In genomic region chr1:118291686-118292085, GRCh38 we compare ENCODE assay signal across 19 cellular contexts.
A peak's percentile ranks its signal among the peaks of the same experiment; 100 is the strongest.
DNase-seq lines count a peak whose midpoint lies in the region; ATAC-seq and TF ChIP-seq lines count a peak whose summit lies in the region.
"Had no signal": no experiment of that assay in that cellular context is flagged by ENCODE, and none has a peak within 500 bp of the region (broad histone marks: within the 10 kb centered on the region; RNA-seq: fewer than 3 reads in every experiment).

No MANE protein-coding gene starts in this region.

- no peaks in the 10 kb centered on the region for H3K4me1 Mint-ChIP-seq in natural killer cell treated with Interleukin-12 subunit alpha and Interleukin-12 subunit beta and Interleukin-15 and Interleukin-18, amount 100 ng/mL, for 72 hours (ENCODE audit: low read depth in 2 of 2)

- no peaks in the 10 kb centered on the region for H3K36me3 Mint-ChIP-seq in natural killer cell treated with Interleukin-12 subunit alpha and Interleukin-12 subunit beta and Interleukin-15 and Interleukin-18, amount 100 ng/mL, for 72 hours
- H3K36me3 Mint-ChIP-seq: CD8-positive, alpha-beta T cell had no signal

- no peak overlapping the region for H3K4me3 ChIP-seq in right atrium auricular region
- H3K4me3 ChIP-seq: PC-9 had no signal

- no peaks in the 10 kb centered on the region for H3K27me3 Mint-ChIP-seq in natural killer cell treated with Interleukin-12 subunit alpha and Interleukin-12 subunit beta and Interleukin-15 and Interleukin-18, amount 100 ng/mL, for 72 hours

- H3K9me3 ChIP-seq in right atrium auricular region, result no peaks in the 10 kb centered on the region

- H3K4me3 Mint-ChIP-seq in natural killer cell treated with Interleukin-12 subunit alpha and Interleukin-12 subunit beta and Interleukin-15 and Interleukin-18, amount 100 ng/mL, for 72 hours, result no peak overlapping the region
- H3K4me3 Mint-ChIP-seq: CD8-positive, alpha-beta T cell had no signal

- no peaks in the 10 kb centered on the region for H3K36me3 ChIP-seq in right atrium auricular region

- H3K27me3 ChIP-seq in right atrium auricular region, result no peaks in the 10 kb centered on the region

- H3K4me1 ChIP-seq in right atrium auricular region, result peaks cover 0 to 12% of the 10 kb centered on the region in 2 donors

- intact Hi-C loops in Right ventricle myocardium inferior (cut with DNase I), result no loop called here
- intact Hi-C loops in cardiac septum (cut with DNase I), result no loop called here
- intact Hi-C loops in sciatic nerve (cut with DNase I), result no loop called here

- DNase-seq in Right ventricle myocardium inferior (ENCODE audit: missing footprints) (no peak), cardiac septum (ENCODE audit: low spot score) (no peak), right atrium auricular region (ENCODE audit: low spot score) (peak; percentile 65), sciatic nerve (ENCODE audit: low spot score) (no peak), DMS 273 treated with DMSO at 0.1 percent for 48 hours (lab: John Stamatoyannopoulos, UW) (no peak), NCI-H2196 (lab: John Stamatoyannopoulos, UW; ENCODE audit: unreplicated experiment) (no peak)
- no peak for DNase-seq in natural killer cell treated with Interleukin-12 subunit alpha and Interleukin-12 subunit beta and Interleukin-15 and Interleukin-18, amount 100 ng/mL, for 72 hours (ENCODE audit: low spot score)
- no peak for DNase-seq in activated effector memory CD4-positive, alpha-beta T cell treated with Interleukin-2 at 50 U/mL for 16 hours
- DNase-seq: CD8-positive, alpha-beta T cell; DND-41; GDM1; NCI-H1092; NCI-H146; NCI-H2081; NCI-H510A; NCI-H774; PC-9 had no signal

- TF ChIP-seq CTCF in right atrium auricular region (IDR thresholded peaks at IDR 0.05), result no peak

- no peaks in the 10 kb centered on the region for H3K9me3 Mint-ChIP-seq in natural killer cell treated with Interleukin-12 subunit alpha and Interleukin-12 subunit beta and Interleukin-15 and Interleukin-18, amount 100 ng/mL, for 72 hours

- H3K27ac ChIP-seq in right atrium auricular region, result no peak overlapping the region
- H3K27ac ChIP-seq: 22Rv1, KMS-11, PC-9 had no signal

- ATAC-seq in Right ventricle myocardium inferior (peak; percentile 88), sciatic nerve (peak; percentile 53)
- no peak for ATAC-seq in natural killer cell treated with Interleukin-12 subunit alpha and Interleukin-12 subunit beta and Interleukin-15 and Interleukin-18, amount 100 ng/mL, for 72 hours
- ATAC-seq: CD8-positive, alpha-beta T cell had no signal

- no peak overlapping the region for H3K27ac Mint-ChIP-seq in natural killer cell treated with Interleukin-12 subunit alpha and Interleukin-12 subunit beta and Interleukin-15 and Interleukin-18, amount 100 ng/mL, for 72 hours
- H3K27ac Mint-ChIP-seq: CD8-positive, alpha-beta T cell had no signal

Comparison
In these comparisons a context has a peak if more than half of its experiments do, and no peak if none do; other contexts are left out.
1. ATAC-seq: peak in Right ventricle myocardium inferior (single experiment) and sciatic nerve (single experiment); none in natural killer cell treated with Interleukin-12 subunit alpha and Interleukin-12 subunit beta and Interleukin-15 and Interleukin-18, amount 100 ng/mL, for 72 hours (0 of 2).